Comparison of ENCODE assay signal across 13 cellular contexts in the genomic region with DNA sequence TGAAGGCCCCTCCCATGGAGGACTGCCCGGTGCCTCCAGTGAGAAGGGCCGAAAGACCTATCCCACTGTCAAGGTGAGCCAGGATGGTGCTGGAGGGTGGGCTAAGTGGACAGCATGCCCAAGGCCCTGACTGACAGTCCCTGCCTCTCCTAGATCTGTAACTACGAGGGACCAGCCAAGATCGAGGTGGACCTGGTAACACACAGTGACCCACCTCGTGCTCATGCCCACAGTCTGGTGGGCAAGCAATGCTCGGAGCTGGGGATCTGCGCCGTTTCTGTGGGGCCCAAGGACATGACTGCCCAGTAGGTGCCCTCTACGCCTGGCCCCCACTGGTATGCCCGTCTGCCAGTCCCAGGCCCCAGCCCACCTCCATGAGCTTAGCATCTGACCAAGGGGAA. TPM values are rescaled to one million over a fixed set of nuclear protein-coding genes. Genes with fewer than 3 reads are reported as not detected.
DNase-seq lines count a peak whose midpoint lies in the region; ATAC-seq and TF ChIP-seq lines count a peak whose summit lies in the region.
"Had no signal": no experiment of that assay in that cellular context is flagged by ENCODE, and none has a peak within 500 bp of the region (broad histone marks: within the 10 kb centered on the region; RNA-seq: fewer than 3 reads in every experiment).

No MANE protein-coding gene starts in this region.

- no peaks in the 10 kb centered on the region for H3K27me3 Mint-ChIP-seq in natural killer cell (ENCODE audit: low read depth in 2 of 2)

- H3K4me3 ChIP-seq in AG10803 (ENCODE audit: low read length) (peak overlapping the region; percentile 86; the same call in 1 of the 2 replicates), HCT116 (replicated peaks in 1 of 2; ENCODE audit: low read depth in 1 of 2, low read length in 2 of 2) (peak overlapping the region; percentile 75 to 92), body of pancreas (no peak overlapping the region)

- H3K36me3 ChIP-seq in HCT116 (ENCODE audit: control insufficient read depth in 1 of 2, insufficient read depth in 2 of 2, low read length in 2 of 2): peaks cover 6 to 26% of the 10 kb centered on the region in 2 experiments; a peak in 3 of 4 replicates
- peaks cover 0 to 6% of the 10 kb centered on the region in 2 donors for H3K36me3 ChIP-seq in body of pancreas (replicated peaks in 1 of 2; ENCODE audit: insufficient read depth in 1 of 2, low read depth in 2 of 2)

- no peak for ATAC-seq in HCT116
- ATAC-seq in body of pancreas: no peak
- no peak for ATAC-seq in natural killer cell
- no peak for ATAC-seq in GM19397 (IDR thresholded peaks at IDR 0.05; ENCODE audit: unreplicated experiment)
- ATAC-seq in GM19035 (IDR thresholded peaks at IDR 0.05; ENCODE audit: unreplicated experiment): no peak
- no peak for ATAC-seq in HG02588 (IDR thresholded peaks at IDR 0.05; ENCODE audit: unreplicated experiment)

- TF ChIP-seq POLR2A in HCT116 (IDR thresholded peaks at IDR 0.05; ENCODE audit: borderline replicate concordance, extremely low read depth, insufficient read depth, insufficient read length) (no peak), body of pancreas (IDR thresholded peaks at IDR 0.05) (no peak)

- POLR2A ChIA-PET in HCT116 (lab: Charles Lee): interaction anchor here (0.7 to 2.6 kb wide), 2 partner anchors 8 to 167 kb away, joined by 3 to 14 read pairs; no protein-coding TSS in a partner anchor

- peak overlapping the region; percentile 99 for H3K27ac Mint-ChIP-seq in natural killer cell

- H3K36me3 Mint-ChIP-seq in natural killer cell: no peaks in the 10 kb centered on the region

- WGBS in body of pancreas, 2 donors: 82 to 85% methylated on average over 10 of the region's 10 CpGs

- no peak for TF ChIP-seq RAD21 in HCT116 (IDR thresholded peaks at IDR 0.05; ENCODE audit: low read depth)

- H3K4me3 Mint-ChIP-seq in natural killer cell: peak overlapping the region; percentile 98

- no peaks in the 10 kb centered on the region for H3K9me2 ChIP-seq in HCT116 (ENCODE audit: insufficient read depth)

- DNase-seq in AG10803 (ENCODE audit: low read depth) (no peak), HCT116 (ENCODE audit: low read depth, low spot score) (no peak), body of pancreas (no peak), natural killer cell (no peak), NCI-H1930 (lab: John Stamatoyannopoulos, UW) (no peak)
- DNase-seq: GDM1, NCI-H1417 had no signal

- H3K4me1 Mint-ChIP-seq in natural killer cell: peaks cover 34 to 51% of the 10 kb centered on the region in 2 donors

- H3K27me3 ChIP-seq in HCT116 (ENCODE audit: insufficient read depth, low read length) (no peaks in the 10 kb centered on the region), body of pancreas (no peaks in the 10 kb centered on the region)

- H2AFZ ChIP-seq in HCT116 (ENCODE audit: low read depth, low read length, poor library complexity, severe bottlenecking): no peak overlapping the region

- TF ChIP-seq CTCF in AG10803 (conservative IDR thresholded peaks at IDR 0.05; ENCODE audit: low read length) (no peak), HCT116 (IDR thresholded peaks at IDR 0.05 in 2 of 3, conservative IDR thresholded peaks at IDR 0.05 in 1 of 3; ENCODE audit: borderline replicate concordance in 1 of 3, insufficient read depth in 1 of 3, low read depth in 2 of 3, low read length in 2 of 3) (no peak), body of pancreas (IDR thresholded peaks at IDR 0.05) (no peak), natural killer cell (IDR thresholded peaks at IDR 0.05) (no peak)

- peaks cover 26 to 69% of the 10 kb centered on the region in 2 experiments for H3K4me1 ChIP-seq in HCT116 (ENCODE audit: control insufficient read depth in 1 of 2, insufficient read depth in 2 of 2, low read length in 2 of 2)
- peaks cover 43% of the 10 kb centered on the region for H3K4me1 ChIP-seq in body of pancreas

- BruUV-seq in HCT116 (replicated peaks; lab: Mats Ljungman, UMichigan): no TSS peak

- no peaks in the 10 kb centered on the region for H3K9me3 Mint-ChIP-seq in natural killer cell

- RAD21 ChIA-PET in HCT116 (lab: Charles Lee; ENCODE audit: low non-redundant PET in 1 of 2, low total read pairs in 2 of 2, uncharacterized antibody in 2 of 2, unreplicated experiment in 2 of 2): no interaction called here

- peak overlapping the region; percentile 91 for H3K9ac ChIP-seq in HCT116 (ENCODE audit: low read length)

- CTCF ChIA-PET in HCT116 (lab: Charles Lee): interaction anchor here (0.9 to 9.3 kb wide), 4 partner anchors 9 to 1527 kb away, joined by 3 to 154 read pairs (median 16); partner anchors contain the start of gene ELOVL3

- peaks cover 13% of the 10 kb centered on the region; the same call in 1 of the 2 replicates for H3K79me2 ChIP-seq in HCT116 (ENCODE audit: insufficient read depth, low read length)

- H3K27ac ChIP-seq in HCT116 (ENCODE audit: low read depth, low read length) (peak overlapping the region; percentile 77; the same call in 1 of the 2 replicates), body of pancreas (peak overlapping the region in 3 of 4 donors; percentile 88 to 100 (median 97))

- intact Hi-C loops in HCT116 (cut with micrococcal nuclease): no loop called here
- intact Hi-C loops in body of pancreas (cut with DNase I): no loop called here
- intact Hi-C loops in natural killer cell (cut with micrococcal nuclease): loop anchor here (10.0 kb wide), 1 partner anchor 248 kb away; the partner anchor contains the start of gene TRIM8

- H3K9me3 ChIP-seq in HCT116 (ENCODE audit: control insufficient read depth in 1 of 2, insufficient read depth in 1 of 2, low read depth in 1 of 2, low read length in 2 of 2) (no peaks in the 10 kb centered on the region), body of pancreas (no peaks in the 10 kb centered on the region)

- H3K4me2 ChIP-seq in HCT116 (ENCODE audit: low read length): peak overlapping the region; percentile 99

- no peaks in the 10 kb centered on the region for H4K20me1 ChIP-seq in HCT116 (ENCODE audit: insufficient read depth)

TF ChIP-seq in HCT116, 20 proteins besides CTCF, POLR2A, EP300 and RAD21 (continues in another document):
- TF ChIP-seq CBX3 (IDR thresholded peaks at IDR 0.05; ENCODE audit: low read depth): no peak
- TF ChIP-seq EZH2 (IDR thresholded peaks at IDR 0.05): no peak
- no peak for TF ChIP-seq SP1 (IDR thresholded peaks at IDR 0.05; ENCODE audit: low read depth)
- TF ChIP-seq ZNF274 (IDR thresholded peaks at IDR 0.05; ENCODE audit: low read depth, low read length): no peak
- no peak for TF ChIP-seq SRF (IDR thresholded peaks at IDR 0.05; ENCODE audit: low read depth)
- TF ChIP-seq, protein P1, sequence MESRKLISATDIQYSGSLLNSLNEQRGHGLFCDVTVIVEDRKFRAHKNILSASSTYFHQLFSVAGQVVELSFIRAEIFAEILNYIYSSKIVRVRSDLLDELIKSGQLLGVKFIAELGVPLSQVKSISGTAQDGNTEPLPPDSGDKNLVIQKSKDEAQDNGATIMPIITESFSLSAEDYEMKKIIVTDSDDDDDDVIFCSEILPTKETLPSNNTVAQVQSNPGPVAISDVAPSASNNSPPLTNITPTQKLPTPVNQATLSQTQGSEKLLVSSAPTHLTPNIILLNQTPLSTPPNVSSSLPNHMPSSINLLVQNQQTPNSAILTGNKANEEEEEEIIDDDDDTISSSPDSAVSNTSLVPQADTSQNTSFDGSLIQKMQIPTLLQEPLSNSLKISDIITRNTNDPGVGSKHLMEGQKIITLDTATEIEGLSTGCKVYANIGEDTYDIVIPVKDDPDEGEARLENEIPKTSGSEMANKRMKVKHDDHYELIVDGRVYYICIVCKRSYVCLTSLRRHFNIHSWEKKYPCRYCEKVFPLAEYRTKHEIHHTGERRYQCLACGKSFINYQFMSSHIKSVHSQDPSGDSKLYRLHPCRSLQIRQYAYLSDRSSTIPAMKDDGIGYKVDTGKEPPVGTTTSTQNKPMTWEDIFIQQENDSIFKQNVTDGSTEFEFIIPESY (IDR thresholded peaks at IDR 0.05; ENCODE audit: extremely low read depth, insufficient replicate concordance, low read length): no peak
- no peak for TF ChIP-seq FOSL1 (IDR thresholded peaks at IDR 0.05; ENCODE audit: low read depth)

RNA-seq across cellular contexts. Expression of gene NFKB2, which starts 1.2 kb away (rescaled TPM):
- total RNA-seq in HCT116 (2021; ENCODE audit: unreplicated experiment) (115 TPM), body of pancreas (10 to 100 TPM; 17.9 to 30.0 TPM), natural killer cell (100 to 1,000 TPM; 201 to 264 (median 246) TPM)
- polyA plus RNA-seq in HCT116 (2012): 111 and 133 TPM in 2 replicates

RNA-seq across cellular contexts. Expression of gene PSD, which starts 21.8 kb away (rescaled TPM):
- total RNA-seq in HCT116 (2021; ENCODE audit: unreplicated experiment): 9.7 TPM
- polyA plus RNA-seq in HCT116 (2012): 8.5 and 8.7 TPM in 2 replicates
- 1 to 10 TPM; 2.6 to 5.3 TPM for total RNA-seq in body of pancreas
- total RNA-seq in natural killer cell: 1 to 10 TPM; 1.9 to 2.4 (median 2.1) TPM

RNA-seq across cellular contexts. Expression of gene FBXL15, which starts 23.9 kb away (rescaled TPM):
- total RNA-seq in HCT116 (2021; ENCODE audit: unreplicated experiment) (21.1 TPM), body of pancreas (10 to 100 TPM; 12.7 to 38.6 TPM), natural killer cell (10 to 100 TPM; 15.2 to 17.4 (median 15.5) TPM)
- 15.8 and 19.9 TPM in 2 replicates for polyA plus RNA-seq in HCT116 (2012)

RNA-seq across cellular contexts. Expression of gene CUEDC2, which starts 35.6 kb away (rescaled TPM):
- 96.7 TPM for total RNA-seq in HCT116 (2021; ENCODE audit: unreplicated experiment)
- polyA plus RNA-seq in HCT116 (2012): 77.0 and 106 TPM in 2 replicates
- 10 to 100 TPM; 30.3 to 35.5 TPM for total RNA-seq in body of pancreas
- total RNA-seq in natural killer cell: 10 to 100 TPM; 35.0 to 43.0 (median 37.7) TPM

RNA-seq across cellular contexts. Expression of gene C10orf95, which starts 54.6 kb away (rescaled TPM):
- total RNA-seq in HCT116 (2021; ENCODE audit: unreplicated experiment): 2.1 TPM
- polyA plus RNA-seq in HCT116 (2012): 3.8 TPM in 2 replicates
- total RNA-seq in body of pancreas: 1 to 10 TPM in 1 of 2 donors, under 1 TPM in 1; 0.66 to 4.2 TPM
- total RNA-seq in natural killer cell: under 1 TPM; 0.25 to 0.41 (median 0.35) TPM
- total RNA-seq: dermis microvascular lymphatic vessel endothelial cell, H4 had no signal
- polyA plus RNA-seq: neural cell had no signal

Comparison
In these comparisons a context has a peak if more than half of its experiments do, and no peak if none do; other contexts are left out.
1. H3K4me3 ChIP-seq: peak in AG10803 (single experiment) and HCT116 (2 of 2); none in body of pancreas (0 of 2).